ENCODE assay signal across 1 cellular context in the genomic region with DNA sequence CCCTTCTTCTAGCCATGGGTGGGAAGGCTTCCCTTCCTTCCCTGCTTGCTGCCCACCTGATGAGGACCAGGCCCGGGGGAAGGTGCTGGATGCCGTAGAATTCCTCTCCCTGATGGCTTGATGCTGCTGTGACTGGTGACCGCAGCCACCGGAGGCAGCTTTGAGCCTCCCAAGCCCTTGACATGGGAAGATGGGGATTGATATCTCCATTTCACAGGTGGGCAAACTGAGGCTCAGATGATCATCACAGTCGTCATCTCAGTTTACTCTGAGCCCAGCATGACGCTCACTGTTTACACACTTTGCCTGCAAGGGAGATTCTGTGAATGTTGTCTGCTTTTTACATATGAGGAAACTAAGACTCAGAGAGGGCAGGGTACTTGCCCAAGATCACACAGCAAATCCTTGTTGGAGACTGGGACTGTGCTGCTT.
TF ChIP-seq lines count a peak whose summit lies in the region.

No MANE protein-coding gene starts in this region.

TF ChIP-seq in GM12878, 131 proteins besides CTCF, POLR2A, EP300 and RAD21 (continued from another document):
- TF ChIP-seq, protein P1, sequence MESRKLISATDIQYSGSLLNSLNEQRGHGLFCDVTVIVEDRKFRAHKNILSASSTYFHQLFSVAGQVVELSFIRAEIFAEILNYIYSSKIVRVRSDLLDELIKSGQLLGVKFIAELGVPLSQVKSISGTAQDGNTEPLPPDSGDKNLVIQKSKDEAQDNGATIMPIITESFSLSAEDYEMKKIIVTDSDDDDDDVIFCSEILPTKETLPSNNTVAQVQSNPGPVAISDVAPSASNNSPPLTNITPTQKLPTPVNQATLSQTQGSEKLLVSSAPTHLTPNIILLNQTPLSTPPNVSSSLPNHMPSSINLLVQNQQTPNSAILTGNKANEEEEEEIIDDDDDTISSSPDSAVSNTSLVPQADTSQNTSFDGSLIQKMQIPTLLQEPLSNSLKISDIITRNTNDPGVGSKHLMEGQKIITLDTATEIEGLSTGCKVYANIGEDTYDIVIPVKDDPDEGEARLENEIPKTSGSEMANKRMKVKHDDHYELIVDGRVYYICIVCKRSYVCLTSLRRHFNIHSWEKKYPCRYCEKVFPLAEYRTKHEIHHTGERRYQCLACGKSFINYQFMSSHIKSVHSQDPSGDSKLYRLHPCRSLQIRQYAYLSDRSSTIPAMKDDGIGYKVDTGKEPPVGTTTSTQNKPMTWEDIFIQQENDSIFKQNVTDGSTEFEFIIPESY (IDR thresholded peaks at IDR 0.05) = peak; percentile 94
- TF ChIP-seq, protein P2, sequence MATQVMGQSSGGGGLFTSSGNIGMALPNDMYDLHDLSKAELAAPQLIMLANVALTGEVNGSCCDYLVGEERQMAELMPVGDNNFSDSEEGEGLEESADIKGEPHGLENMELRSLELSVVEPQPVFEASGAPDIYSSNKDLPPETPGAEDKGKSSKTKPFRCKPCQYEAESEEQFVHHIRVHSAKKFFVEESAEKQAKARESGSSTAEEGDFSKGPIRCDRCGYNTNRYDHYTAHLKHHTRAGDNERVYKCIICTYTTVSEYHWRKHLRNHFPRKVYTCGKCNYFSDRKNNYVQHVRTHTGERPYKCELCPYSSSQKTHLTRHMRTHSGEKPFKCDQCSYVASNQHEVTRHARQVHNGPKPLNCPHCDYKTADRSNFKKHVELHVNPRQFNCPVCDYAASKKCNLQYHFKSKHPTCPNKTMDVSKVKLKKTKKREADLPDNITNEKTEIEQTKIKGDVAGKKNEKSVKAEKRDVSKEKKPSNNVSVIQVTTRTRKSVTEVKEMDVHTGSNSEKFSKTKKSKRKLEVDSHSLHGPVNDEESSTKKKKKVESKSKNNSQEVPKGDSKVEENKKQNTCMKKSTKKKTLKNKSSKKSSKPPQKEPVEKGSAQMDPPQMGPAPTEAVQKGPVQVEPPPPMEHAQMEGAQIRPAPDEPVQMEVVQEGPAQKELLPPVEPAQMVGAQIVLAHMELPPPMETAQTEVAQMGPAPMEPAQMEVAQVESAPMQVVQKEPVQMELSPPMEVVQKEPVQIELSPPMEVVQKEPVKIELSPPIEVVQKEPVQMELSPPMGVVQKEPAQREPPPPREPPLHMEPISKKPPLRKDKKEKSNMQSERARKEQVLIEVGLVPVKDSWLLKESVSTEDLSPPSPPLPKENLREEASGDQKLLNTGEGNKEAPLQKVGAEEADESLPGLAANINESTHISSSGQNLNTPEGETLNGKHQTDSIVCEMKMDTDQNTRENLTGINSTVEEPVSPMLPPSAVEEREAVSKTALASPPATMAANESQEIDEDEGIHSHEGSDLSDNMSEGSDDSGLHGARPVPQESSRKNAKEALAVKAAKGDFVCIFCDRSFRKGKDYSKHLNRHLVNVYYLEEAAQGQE (IDR thresholded peaks at IDR 0.05; ENCODE audit: low read depth, low read length) = no peak
- TF ChIP-seq SMARCA5 (IDR thresholded peaks at IDR 0.05) = peak; percentile 77
